Comparison of ENCODE assay signal across 24 cellular contexts in the genomic region with DNA sequence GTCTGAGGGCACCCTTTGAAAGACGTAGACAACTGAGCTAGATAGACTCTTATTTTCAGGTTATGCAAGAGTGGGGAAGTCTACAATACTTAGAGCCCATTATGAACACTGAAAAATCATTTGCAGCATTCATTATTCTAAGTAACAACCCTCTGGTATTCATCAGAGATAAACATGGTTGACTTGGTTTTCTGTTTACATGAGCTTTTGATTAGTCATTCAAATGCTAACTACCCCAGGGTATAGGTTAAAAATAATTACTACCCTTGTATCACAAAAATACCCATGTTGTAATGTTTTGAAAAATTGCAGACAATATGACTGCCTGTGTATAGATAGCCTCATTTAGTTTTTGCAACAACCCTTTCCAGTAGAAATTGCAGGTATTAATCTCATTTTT.
"Had no signal": no experiment of that assay in that cellular context is flagged by ENCODE, and none has a peak within 500 bp of the region (broad histone marks: within the 10 kb centered on the region; RNA-seq: fewer than 3 reads in every experiment).

No MANE protein-coding gene starts in this region.

- ATAC-seq: activated CD4-positive, alpha-beta T cell treated with anti-CD3 and anti-CD28 coated beads for 36 hours; activated T-cell treated with anti-CD3 and anti-CD28 coated beads, Interleukin-2, amount 50 U/mL, for 4 hours; esophagus mucosa; lower lobe of right lung; naive thymus-derived CD8-positive, alpha-beta T cell; right lobe of liver; stimulated activated effector memory CD8-positive, alpha-beta T cell treated with anti-CD3 and anti-CD28 coated beads, Interleukin-12 subunit alpha, Interleukin-12 subunit beta, amount 100 ng/mL, for 72 hours; stimulated activated naive CD8-positive, alpha-beta T cell treated with anti-CD3 and anti-CD28 coated beads, Interleukin-15, amount 100 ng/mL, for 72 hours had no signal

- H3K36me3 Mint-ChIP-seq: stimulated activated effector memory CD8-positive, alpha-beta T cell treated with anti-CD3 and anti-CD28 coated beads, Interleukin-12 subunit alpha, Interleukin-12 subunit beta, amount 100 ng/mL, for 72 hours had no signal

- H3K4me1 Mint-ChIP-seq: activated CD4-positive, alpha-beta T cell treated with anti-CD3 and anti-CD28 coated beads for 36 hours; neural progenitor cell; stimulated activated effector memory CD8-positive, alpha-beta T cell treated with anti-CD3 and anti-CD28 coated beads, Interleukin-12 subunit alpha, Interleukin-12 subunit beta, amount 100 ng/mL, for 72 hours; stimulated activated naive CD8-positive, alpha-beta T cell treated with anti-CD3 and anti-CD28 coated beads, Interleukin-15, amount 100 ng/mL, for 72 hours had no signal

- H3K9me3 ChIP-seq: lower lobe of right lung, right lobe of liver, tibial artery had no signal

- H2AFZ ChIP-seq: neural progenitor cell had no signal

- H3K4me3 Mint-ChIP-seq: activated B cell treated with CpG ODN at 0.5 μM for 24 hours; activated CD4-positive, alpha-beta T cell treated with anti-CD3 and anti-CD28 coated beads for 36 hours; activated T-cell treated with anti-CD3 and anti-CD28 coated beads, Interleukin-2, amount 50 U/mL, for 4 hours; brain; naive thymus-derived CD8-positive, alpha-beta T cell; neural progenitor cell; stimulated activated effector memory CD8-positive, alpha-beta T cell treated with anti-CD3 and anti-CD28 coated beads, Interleukin-12 subunit alpha, Interleukin-12 subunit beta, amount 100 ng/mL, for 72 hours; stimulated activated naive CD8-positive, alpha-beta T cell treated with anti-CD3 and anti-CD28 coated beads, Interleukin-15, amount 100 ng/mL, for 72 hours; T-helper 1 cell treated with Interleukin-12 subunit alpha and Interleukin-12 subunit beta and Interleukin-4 antibody, amounts not matched to agents 30 μg/mL and 1 μg/mL, for 36 hours had no signal

- H3K4me2 ChIP-seq: neural progenitor cell had no signal

- H3K27ac ChIP-seq: lower lobe of right lung, neural progenitor cell, right lobe of liver had no signal

- H3K9me3 Mint-ChIP-seq: activated B cell treated with CpG ODN at 0.5 μM for 24 hours had no signal

- H3K27me3 Mint-ChIP-seq: activated B cell treated with CpG ODN at 0.5 μM for 24 hours; activated CD4-positive, alpha-beta T cell treated with anti-CD3 and anti-CD28 coated beads for 36 hours; brain; naive thymus-derived CD8-positive, alpha-beta T cell; stimulated activated naive CD8-positive, alpha-beta T cell treated with anti-CD3 and anti-CD28 coated beads, Interleukin-15, amount 100 ng/mL, for 72 hours had no signal

- H3K27ac Mint-ChIP-seq: activated B cell treated with CpG ODN at 0.5 μM for 24 hours; activated CD4-positive, alpha-beta T cell treated with anti-CD3 and anti-CD28 coated beads for 36 hours; brain; naive thymus-derived CD8-positive, alpha-beta T cell; neural progenitor cell; stimulated activated effector memory CD8-positive, alpha-beta T cell treated with anti-CD3 and anti-CD28 coated beads, Interleukin-12 subunit alpha, Interleukin-12 subunit beta, amount 100 ng/mL, for 72 hours; stimulated activated naive CD8-positive, alpha-beta T cell treated with anti-CD3 and anti-CD28 coated beads, Interleukin-15, amount 100 ng/mL, for 72 hours; T-helper 1 cell treated with Interleukin-12 subunit alpha and Interleukin-12 subunit beta and Interleukin-4 antibody, amounts not matched to agents 30 μg/mL and 1 μg/mL, for 36 hours had no signal

- H3K36me3 ChIP-seq: lower lobe of right lung, neural progenitor cell, right lobe of liver, tibial artery had no signal

- DNase-seq: activated B cell treated with CpG ODN at 0.5 μM for 24 hours; activated CD4-positive, alpha-beta T cell treated with anti-CD3 and anti-CD28 coated beads for 36 hours; activated CD4-positive, alpha-beta T cell treated with anti-CD3 and anti-CD28 coated beads, Interleukin-2, amount 50 U/mL, for 48 hours; activated CD8-positive, alpha-beta memory T cell treated with anti-CD3 and anti-CD28 coated beads, Interleukin-2, amount 50 U/mL, for 48 hours; activated naive CD4-positive, alpha-beta T cell treated with Interleukin-2 at 50 U/mL for 16 hours; activated T-cell treated with anti-CD3 and anti-CD28 coated beads, Interleukin-2, amount 50 U/mL, for 4 hours; anterior cingulate cortex; central memory CD4-positive, alpha-beta T cell; effector memory CD4-positive, alpha-beta T cell; kidney; lower lobe of right lung; naive thymus-derived CD8-positive, alpha-beta T cell; posterior cingulate gyrus; right lobe of liver; stimulated activated CD4-positive, alpha-beta T cell treated with anti-CD3 and anti-CD28 coated beads, Interleukin-2, amount 100 ng/mL, for 24 hours; stimulated activated naive CD8-positive, alpha-beta T cell treated with anti-CD3 and anti-CD28 coated beads, Interleukin-15, amount 100 ng/mL, for 72 hours; T1000; tibial artery had no signal

- H3K27me3 ChIP-seq: neural progenitor cell, right lobe of liver, tibial artery had no signal

- H3K4me3 ChIP-seq: lower lobe of right lung, neural progenitor cell, right lobe of liver, skin epidermis, tibial artery had no signal

- H3K9ac ChIP-seq: neural progenitor cell had no signal

- H3K4me1 ChIP-seq: neural progenitor cell had no signal
